28 cellular contexts compared by ENCODE assay signal in the genomic region with DNA sequence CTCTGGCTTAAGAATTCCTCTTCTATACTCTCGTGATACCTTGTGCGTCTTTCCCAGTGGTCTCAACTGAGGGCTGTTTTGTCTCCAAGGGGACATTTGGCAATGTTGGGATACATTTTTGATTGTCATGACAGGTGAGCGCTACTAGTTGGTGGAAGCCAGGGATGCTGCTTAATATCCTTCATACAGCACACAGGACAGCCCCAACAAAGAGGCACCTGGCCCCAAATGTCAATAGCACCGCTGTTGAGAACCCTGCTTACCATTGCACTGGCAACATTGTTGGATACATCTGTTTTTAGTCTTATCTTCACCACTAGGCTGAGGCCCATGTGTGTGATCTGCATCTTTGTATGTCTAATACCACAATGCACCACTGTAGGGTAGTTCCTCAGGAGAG.
"Had no signal": no experiment of that assay in that cellular context is flagged by ENCODE, and none has a peak within 500 bp of the region (broad histone marks: within the 10 kb centered on the region; RNA-seq: fewer than 3 reads in every experiment).

No MANE protein-coding gene starts in this region.

- H3K27ac Mint-ChIP-seq: activated naive CD8-positive, alpha-beta T cell; stimulated activated naive CD8-positive, alpha-beta T cell treated with anti-CD3 and anti-CD28 coated beads, Interleukin-15, Interleukin-2, amounts not matched to agents 100 ng/mL and 50 ng/mL, for 24 hours; type B pancreatic cell had no signal

- H3K36me3 ChIP-seq: adrenal gland, ascending aorta, heart right ventricle, lower lobe of right lung, neutrophil, ovary, prostate gland, vagina had no signal

- DNase-seq: activated CD4-positive, alpha-beta T cell treated with anti-CD3 and anti-CD28 coated beads for 4 hours; activated CD4-positive, alpha-beta T cell treated with anti-CD3 and anti-CD28 coated beads, Interleukin-2, amount 50 U/mL, for 48 hours; activated CD4-positive, CD25-positive, alpha-beta regulatory T cell; activated CD8-positive, alpha-beta memory T cell treated with anti-CD3 and anti-CD28 coated beads for 24 hours; activated effector memory CD4-positive, alpha-beta T cell treated with Interleukin-2 at 50 U/mL for 16 hours; activated naive CD4-positive, alpha-beta T cell treated with Interleukin-2 at 50 U/mL for 16 hours; adrenal gland; foreskin keratinocyte; heart right ventricle; lower lobe of right lung; mucosa of descending colon; ovary; retina; stimulated activated CD4-positive, alpha-beta T cell treated with anti-CD3 and anti-CD28 coated beads, Interleukin-12 subunit alpha, Interleukin-12 subunit beta, amount 100 ng/mL, for 4 hours; stimulated activated CD4-positive, alpha-beta T cell treated with anti-CD3 and anti-CD28 coated beads, Interleukin-4, amount 100 ng/mL, for 1 hour; substantia nigra had no signal

- H3K4me3 Mint-ChIP-seq: activated naive CD8-positive, alpha-beta T cell; brain; nephron; stimulated activated naive CD8-positive, alpha-beta T cell treated with anti-CD3 and anti-CD28 coated beads, Interleukin-15, Interleukin-2, amounts not matched to agents 100 ng/mL and 50 ng/mL, for 24 hours; type B pancreatic cell had no signal

- ATAC-seq: esophagus mucosa, foreskin keratinocyte, lower lobe of right lung, mucosa of descending colon, sciatic nerve had no signal

- H3K27ac ChIP-seq: adrenal gland, foreskin keratinocyte, lower lobe of right lung, neutrophil, prostate gland, vagina had no signal

- H3K27me3 ChIP-seq: adrenal gland, ascending aorta, foreskin keratinocyte, heart right ventricle, neutrophil, ovary, vagina had no signal

- H3K9me3 ChIP-seq: adrenal gland, ascending aorta, heart right ventricle, lower lobe of right lung, mucosa of descending colon, neutrophil, ovary, prostate gland, vagina had no signal

- H3K4me1 ChIP-seq: prostate gland had no signal

- H3K27me3 Mint-ChIP-seq: activated naive CD8-positive, alpha-beta T cell; brain; stimulated activated naive CD8-positive, alpha-beta T cell treated with anti-CD3 and anti-CD28 coated beads, Interleukin-15, Interleukin-2, amounts not matched to agents 100 ng/mL and 50 ng/mL, for 24 hours had no signal

- H3K9me3 Mint-ChIP-seq: brain; nephron; stimulated activated naive CD8-positive, alpha-beta T cell treated with anti-CD3 and anti-CD28 coated beads, Interleukin-15, Interleukin-2, amounts not matched to agents 100 ng/mL and 50 ng/mL, for 24 hours; type B pancreatic cell had no signal

- H3K36me3 Mint-ChIP-seq: activated naive CD8-positive, alpha-beta T cell; brain; type B pancreatic cell had no signal

- H3K4me3 ChIP-seq: adrenal gland, ascending aorta, heart right ventricle, lower lobe of right lung, mucosa of descending colon, ovary, prostate gland, skin epidermis, vagina had no signal
